ENCODE assay signal across 10 cellular contexts in the genomic region with DNA sequence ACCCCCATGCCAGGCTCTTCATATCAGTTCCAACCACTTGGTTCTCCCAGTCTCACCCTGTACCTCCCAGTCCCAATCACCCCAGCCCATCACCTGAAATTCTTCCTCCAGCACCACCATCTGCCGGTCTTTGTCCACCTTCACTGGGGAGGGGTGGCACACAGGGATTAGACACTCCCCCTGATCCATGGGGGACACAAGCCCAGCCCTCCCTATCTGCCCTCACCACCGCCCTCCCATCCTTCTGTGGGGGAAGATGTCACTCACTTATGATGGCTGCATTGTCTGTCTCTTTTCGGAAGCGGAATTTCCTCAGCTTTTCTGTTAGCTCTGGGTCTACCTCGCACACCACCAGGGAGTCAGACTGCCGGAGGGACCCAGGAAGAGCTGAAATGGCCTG. TPM values are rescaled to one million over a fixed set of nuclear protein-coding genes. Genes with fewer than 3 reads are reported as not detected.
DNase-seq lines count a peak whose midpoint lies in the region; ATAC-seq and TF ChIP-seq lines count a peak whose summit lies in the region.
"Had no signal": no experiment of that assay in that cellular context is flagged by ENCODE, and none has a peak within 500 bp of the region (broad histone marks: within the 10 kb centered on the region; RNA-seq: fewer than 3 reads in every experiment).

No MANE protein-coding gene starts in this region.

- intact Hi-C loops in esophagus squamous epithelium (cut with DNase I): no loop called here

- TF ChIP-seq POLR2A in esophagus squamous epithelium (IDR thresholded peaks at IDR 0.05): no peak

- DNase-seq in DMS 273 (lab: John Stamatoyannopoulos, UW; ENCODE audit: unreplicated experiment): peak; percentile 18
- no peak for DNase-seq in DMS 273 treated with DMSO at 0.1 percent for 48 hours (lab: John Stamatoyannopoulos, UW)
- no peak for DNase-seq in esophagus squamous epithelium (lab: John Stamatoyannopoulos, UW)
- DNase-seq in stimulated activated naive CD8-positive, alpha-beta T cell treated with anti-CD3 and anti-CD28 coated beads, Interleukin-15, amount 100 ng/mL, for 72 hours: peak; percentile 34 to 52
- no peak for DNase-seq in NCI-H526 (lab: John Stamatoyannopoulos, UW)
- DNase-seq in HT-29 (ENCODE audit: low spot score): no peak
- no peak for DNase-seq in foreskin keratinocyte

- H3K27ac ChIP-seq in esophagus squamous epithelium (peak overlapping the region; percentile 72 to 90 (median 79)), foreskin keratinocyte (no peak overlapping the region)
- H3K27ac ChIP-seq: 22Rv1 had no signal

- peak; percentile 58 for ATAC-seq in stimulated activated naive CD8-positive, alpha-beta T cell treated with anti-CD3 and anti-CD28 coated beads, Interleukin-15, amount 100 ng/mL, for 72 hours
- ATAC-seq in foreskin keratinocyte: no peak

- H3K9me3 Mint-ChIP-seq in T-helper 1 cell treated with Interleukin-12 subunit alpha and Interleukin-12 subunit beta and Interleukin-4 antibody, amounts not matched to agents 30 μg/mL and 1 μg/mL, for 36 hours: no peaks in the 10 kb centered on the region
- no peaks in the 10 kb centered on the region for H3K9me3 Mint-ChIP-seq in stimulated activated naive CD8-positive, alpha-beta T cell treated with anti-CD3 and anti-CD28 coated beads, Interleukin-15, amount 100 ng/mL, for 72 hours

- no peaks in the 10 kb centered on the region for H3K9me3 ChIP-seq in esophagus squamous epithelium

- no peak for TF ChIP-seq CTCF in esophagus squamous epithelium (IDR thresholded peaks at IDR 0.05)
- TF ChIP-seq CTCF in foreskin keratinocyte (conservative IDR thresholded peaks at IDR 0.05): no peak

- H3K27me3 Mint-ChIP-seq in T-helper 1 cell treated with Interleukin-12 subunit alpha and Interleukin-12 subunit beta and Interleukin-4 antibody, amounts not matched to agents 30 μg/mL and 1 μg/mL, for 36 hours (ENCODE audit: low read depth): no peaks in the 10 kb centered on the region
- no peaks in the 10 kb centered on the region for H3K27me3 Mint-ChIP-seq in stimulated activated naive CD8-positive, alpha-beta T cell treated with anti-CD3 and anti-CD28 coated beads, Interleukin-15, amount 100 ng/mL, for 72 hours

- H3K4me1 ChIP-seq in esophagus squamous epithelium: peaks cover 4 to 19% (median 4%) of the 10 kb centered on the region in 3 donors
- no peaks in the 10 kb centered on the region for H3K4me1 ChIP-seq in foreskin keratinocyte

- H3K27me3 ChIP-seq in esophagus squamous epithelium (no peaks in the 10 kb centered on the region), foreskin keratinocyte (no peaks in the 10 kb centered on the region)

- H3K36me3 ChIP-seq in esophagus squamous epithelium: no peaks in the 10 kb centered on the region

- 65 to 80% methylated on average over 1 to 6 of the region's 6 CpGs for WGBS in esophagus squamous epithelium, 2 donors

- H3K36me3 Mint-ChIP-seq in T-helper 1 cell treated with Interleukin-12 subunit alpha and Interleukin-12 subunit beta and Interleukin-4 antibody, amounts not matched to agents 30 μg/mL and 1 μg/mL, for 36 hours (ENCODE audit: low read depth): peaks cover 23% of the 10 kb centered on the region

- peak overlapping the region; percentile 97 for H3K27ac Mint-ChIP-seq in T-helper 1 cell treated with Interleukin-12 subunit alpha and Interleukin-12 subunit beta and Interleukin-4 antibody, amounts not matched to agents 30 μg/mL and 1 μg/mL, for 36 hours
- peak overlapping the region; percentile 94 to 99 for H3K27ac Mint-ChIP-seq in stimulated activated naive CD8-positive, alpha-beta T cell treated with anti-CD3 and anti-CD28 coated beads, Interleukin-15, amount 100 ng/mL, for 72 hours

- H3K4me3 ChIP-seq in esophagus squamous epithelium: peak overlapping the region; percentile 18 to 65 (median 45)

- peak overlapping the region; percentile 99 for H3K4me3 Mint-ChIP-seq in T-helper 1 cell treated with Interleukin-12 subunit alpha and Interleukin-12 subunit beta and Interleukin-4 antibody, amounts not matched to agents 30 μg/mL and 1 μg/mL, for 36 hours
- H3K4me3 Mint-ChIP-seq in stimulated activated naive CD8-positive, alpha-beta T cell treated with anti-CD3 and anti-CD28 coated beads, Interleukin-15, amount 100 ng/mL, for 72 hours: peak overlapping the region; percentile 95 to 98

- peaks cover 42% of the 10 kb centered on the region for H3K4me1 Mint-ChIP-seq in T-helper 1 cell treated with Interleukin-12 subunit alpha and Interleukin-12 subunit beta and Interleukin-4 antibody, amounts not matched to agents 30 μg/mL and 1 μg/mL, for 36 hours (ENCODE audit: low read depth)
- H3K4me1 Mint-ChIP-seq in stimulated activated naive CD8-positive, alpha-beta T cell treated with anti-CD3 and anti-CD28 coated beads, Interleukin-15, amount 100 ng/mL, for 72 hours: peaks cover 81% of the 10 kb centered on the region

RNA-seq across cellular contexts. Expression of a gene that starts 0.7 kb away (rescaled TPM):
- 10 to 100 TPM in 1 of 4 donors, 1 to 10 TPM in 3; 1.9 to 15.8 (median 4.5) TPM for total RNA-seq in esophagus squamous epithelium
- not detected in 2 replicates for total RNA-seq in HT-29 (2014; rRNA removed; shearing (Covaris generic))
- total RNA-seq in foreskin keratinocyte: not detected in 2 replicates
- polyA plus RNA-seq in foreskin keratinocyte: 0.21 and 0.31 TPM in 2 replicates

RNA-seq across cellular contexts. Expression of a gene that starts 7.1 kb away (rescaled TPM):
- total RNA-seq in esophagus squamous epithelium (100 to 1,000 TPM in 1 of 4 donors, 10 to 100 TPM in 3; 49.1 to 131 (median 75.2) TPM), foreskin keratinocyte (61.2 and 63.2 TPM in 2 replicates)
- total RNA-seq in HT-29 (2014; rRNA removed; shearing (Covaris generic)): 220 and 230 TPM in 2 replicates
- 70.6 and 72.8 TPM in 2 replicates for polyA plus RNA-seq in foreskin keratinocyte

RNA-seq across cellular contexts. Expression of a gene that starts 14.5 kb away (rescaled TPM):
- total RNA-seq in esophagus squamous epithelium: 1 to 10 TPM in 1 of 4 donors, under 1 TPM in 3; 0.35 to 1.3 (median 0.67) TPM
- 0.38 and 0.44 TPM in 2 replicates for total RNA-seq in HT-29 (2014; rRNA removed; shearing (Covaris generic))
- total RNA-seq in foreskin keratinocyte: 0.14 and 0.20 TPM in 2 replicates
- 0.16 and 0.22 TPM in 2 replicates for polyA plus RNA-seq in foreskin keratinocyte

RNA-seq across cellular contexts. Expression of a gene that starts 39.0 kb away (rescaled TPM):
- total RNA-seq in esophagus squamous epithelium (not detected), foreskin keratinocyte (not detected in 2 replicates)
- not detected in 2 replicates for total RNA-seq in HT-29 (2014; rRNA removed; shearing (Covaris generic))
- polyA plus RNA-seq in foreskin keratinocyte: not detected in 2 replicates
- total RNA-seq: subcutaneous adipose tissue had no signal

RNA-seq across cellular contexts. Expression of a gene that starts 55.7 kb away (rescaled TPM):
- total RNA-seq in esophagus squamous epithelium: 10 to 100 TPM; 35.4 to 53.6 (median 38.1) TPM
- total RNA-seq in HT-29 (2014; rRNA removed; shearing (Covaris generic)): 109 and 115 TPM in 2 replicates
- total RNA-seq in foreskin keratinocyte: 41.2 and 54.8 TPM in 2 replicates
- 47.2 and 55.4 TPM in 2 replicates for polyA plus RNA-seq in foreskin keratinocyte

Comparison
In these comparisons a context has a peak if more than half of its experiments do, and no peak if none do; other contexts are left out.
1. DNase-seq: peak in DMS 273 (single experiment) and stimulated activated naive CD8-positive, alpha-beta T cell treated with anti-CD3 and anti-CD28 coated beads, Interleukin-15, amount 100 ng/mL, for 72 hours (2 of 2); none in DMS 273 treated with DMSO at 0.1 percent for 48 hours (single experiment), esophagus squamous epithelium (single experiment), NCI-H526 (0 of 2), HT-29 (single experiment) and foreskin keratinocyte (0 of 2).